12 cellular contexts compared by ENCODE assay signal in genomic region chr12:81079280-81080076, GRCh38. TPM values are rescaled to one million over a fixed set of nuclear protein-coding genes. Genes with fewer than 3 reads are reported as not detected.
DNase-seq lines count a peak whose midpoint lies in the region; ATAC-seq, FAIRE-seq and TF ChIP-seq lines count a peak whose summit lies in the region.
"Had no signal": no experiment of that assay in that cellular context is flagged by ENCODE, and none has a peak within 500 bp of the region (broad histone marks: within the 10 kb centered on the region; RNA-seq: fewer than 3 reads in every experiment).

No MANE protein-coding gene starts in this region.

- TF ChIP-seq POLR2A in H1 (IDR thresholded peaks at IDR 0.05; ENCODE audit: control extremely low read depth in 1 of 2, low read depth in 2 of 2, low read length in 2 of 2) (no peak), thyroid gland (IDR thresholded peaks at IDR 0.05) (no peak)

- no peak overlapping the region for H2BK120ac ChIP-seq in H1 (replicated peaks; ENCODE audit: low read depth, low read length)
- peak overlapping the region; percentile 29 for H2BK120ac ChIP-seq in mesendoderm (ENCODE audit: low read depth, low read length)

- H3K4me1 ChIP-seq in H1 (replicated peaks in 1 of 4; ENCODE audit: control insufficient read depth in 3 of 4, insufficient read depth in 4 of 4, low read length in 3 of 4) = peaks cover 0 to 18% (median 8%) of the 10 kb centered on the region in 4 experiments; a peak in 6 of 7 replicates
- peaks cover 14% of the 10 kb centered on the region for H3K4me1 ChIP-seq in mesendoderm (ENCODE audit: control insufficient read depth, low read depth, low read length)
- H3K4me1 ChIP-seq in thyroid gland = peaks cover 8 to 12% of the 10 kb centered on the region in 2 donors

- WGBS in H1 (ENCODE audit: extremely low coverage in 1 of 2, insufficient coverage in 1 of 2, insufficient read length in 1 of 2, insufficient replicate concordance in 2 of 2, low coverage in 1 of 2, low lambda C conversion rate in 2 of 2, missing lambda C conversion rate in 1 of 2), 2 experiments = 66% methylated on average over 2 of the region's 2 CpGs; no CpG with 5 or more reads in 1 of the 2 experiments
- no CpG with 5 or more reads among the region's 2 CpGs for WGBS in mesendoderm (ENCODE audit: extremely low coverage, insufficient coverage, low lambda C conversion rate)
- WGBS in thyroid gland, 2 donors = 76 to 78% methylated on average over 2 of the region's 2 CpGs

- no peak overlapping the region for H4K91ac ChIP-seq in H1 (replicated peaks; ENCODE audit: insufficient read length, low read length)

- H2AK5ac ChIP-seq in H1 (ENCODE audit: low read depth, low read length) (no peak overlapping the region), mesendoderm (ENCODE audit: low read length) (no peak overlapping the region)

- no peaks in the 10 kb centered on the region for H4K20me1 ChIP-seq in H1 (replicated peaks in 1 of 2; ENCODE audit: control insufficient read depth in 1 of 2, insufficient read depth in 2 of 2, low read length in 2 of 2)

- no peak overlapping the region for H2AFZ ChIP-seq in H1 (ENCODE audit: low read length)

- H3K4me2 ChIP-seq in H1 (ENCODE audit: insufficient read depth in 1 of 2, low read depth in 2 of 2, low read length in 2 of 2) (peak overlapping the region; percentile 90 to 93), mesendoderm (ENCODE audit: low read length) (peak overlapping the region; percentile 18)

- intact Hi-C loops in thyroid gland (cut with DNase I) = no loop called here

- TF ChIP-seq CTCF in H1 (IDR thresholded peaks at IDR 0.05; ENCODE audit: control extremely low read depth in 1 of 3, insufficient read depth in 1 of 3, low read depth in 1 of 3, low read length in 3 of 3) (no peak), thyroid gland (IDR thresholded peaks at IDR 0.05) (no peak)

- no peak overlapping the region for H3K56ac ChIP-seq in H1 (replicated peaks; ENCODE audit: insufficient read length, low read depth, low read length)
- peak overlapping the region; percentile 92 for H3K56ac ChIP-seq in mesendoderm (ENCODE audit: low read length)

- H3K79me1 ChIP-seq in H1 (ENCODE audit: low read depth, low read length) = peaks cover 2% of the 10 kb centered on the region
- peaks cover 3% of the 10 kb centered on the region for H3K79me1 ChIP-seq in mesendoderm (ENCODE audit: low read length)

- DNase-seq in NCI-H1048 (lab: John Stamatoyannopoulos, UW) (peak; percentile 78), H1 (ENCODE audit: low read depth in 1 of 2, low spot score in 2 of 2) (no peak), mesendoderm (no peak), thyroid gland (no peak), GM03348 (ENCODE audit: low spot score) (no peak), SW 1271 (lab: John Stamatoyannopoulos, UW) (no peak), NOMO-1 (lab: John Stamatoyannopoulos, UW; ENCODE audit: unreplicated experiment in 2 of 2) (no peak)
- DNase-seq: activated CD8-positive, alpha-beta memory T cell treated with anti-CD3 and anti-CD28 coated beads for 24 hours; activated naive CD8-positive, alpha-beta T cell treated with anti-CD3 and anti-CD28 coated beads for 36 hours; effector CD8-positive, alpha-beta T cell; NCI-H187 had no signal

- H3K79me2 ChIP-seq in H1 (ENCODE audit: control insufficient read depth in 1 of 2, insufficient read depth in 2 of 2, low read length in 2 of 2) (peaks cover 3 to 40% of the 10 kb centered on the region in 2 experiments; a peak in 3 of 4 replicates), mesendoderm (ENCODE audit: control insufficient read depth, insufficient read depth, low read length) (peaks cover 29% of the 10 kb centered on the region)

- H3K4me3 ChIP-seq in H1 (ENCODE audit: extremely low read depth in 1 of 4, insufficient read depth in 2 of 4, low read depth in 3 of 4, low read length in 4 of 4) (peak overlapping the region; percentile 53 to 94 (median 82); a peak in 5 of 8 replicates), mesendoderm (ENCODE audit: low read length) (peak overlapping the region; percentile 83), thyroid gland (replicated peaks in 1 of 3) (no peak overlapping the region)

- H3K4ac ChIP-seq in H1 (replicated peaks; ENCODE audit: insufficient read length, low read depth, low read length) (no peak overlapping the region), mesendoderm (ENCODE audit: low read depth, low read length) (no peak overlapping the region)

- POLR2A ChIA-PET in H1 (lab: Charles Lee; ENCODE audit: partially characterized antibody) = no interaction called here

- H4K5ac ChIP-seq in H1 (ENCODE audit: insufficient read length, low read depth, low read length) (no peak overlapping the region), mesendoderm (ENCODE audit: low read length) (no peak overlapping the region)

- H3K9me3 ChIP-seq in H1 (ENCODE audit: insufficient read depth in 2 of 2, low read depth in 1 of 2, low read length in 1 of 2) (no peaks in the 10 kb centered on the region), thyroid gland (no peaks in the 10 kb centered on the region)

- no peaks in the 10 kb centered on the region for H3K36me3 ChIP-seq in H1 (ENCODE audit: control insufficient read depth in 2 of 4, insufficient read depth in 4 of 4, low read length in 3 of 4)
- no peaks in the 10 kb centered on the region for H3K36me3 ChIP-seq in mesendoderm (ENCODE audit: control insufficient read depth, insufficient read depth, low read length)
- H3K36me3 ChIP-seq in thyroid gland = no peaks in the 10 kb centered on the region

- no peak for TF ChIP-seq EP300 in H1 (IDR thresholded peaks at IDR 0.05; ENCODE audit: borderline replicate concordance in 1 of 2, low read depth in 2 of 2, low read length in 2 of 2)

- H3K27me3 ChIP-seq in H1 (replicated peaks in 1 of 4; ENCODE audit: control insufficient read depth in 3 of 4, extremely low read depth in 1 of 4, insufficient read depth in 3 of 4, low read length in 3 of 4) = no peaks in the 10 kb centered on the region
- no peaks in the 10 kb centered on the region for H3K27me3 ChIP-seq in mesendoderm (ENCODE audit: insufficient read depth, low read length, poor library complexity)
- H3K27me3 ChIP-seq in thyroid gland = no peaks in the 10 kb centered on the region

- H3K23ac ChIP-seq in H1 (ENCODE audit: insufficient read length) = no peak overlapping the region
- no peak overlapping the region for H3K23ac ChIP-seq in mesendoderm (ENCODE audit: low read length)

- H4K8ac ChIP-seq in H1 (ENCODE audit: extremely low read depth, insufficient read depth, low read length) = no peak overlapping the region
- H4K8ac ChIP-seq in mesendoderm (ENCODE audit: low read depth, low read length) = no peak overlapping the region

- no peak overlapping the region; the same call in 1 of the 2 replicates for H2BK12ac ChIP-seq in H1 (ENCODE audit: low read depth, low read length)

- no peak for TF ChIP-seq RAD21 in H1 (IDR thresholded peaks at IDR 0.05 in 1 of 2, conservative IDR thresholded peaks at IDR 0.05 in 1 of 2; ENCODE audit: low read depth in 2 of 2, low read length in 2 of 2)

- H3K23me2 ChIP-seq in H1 (ENCODE audit: low read depth, low read length) = peaks cover 3% of the 10 kb centered on the region

- no peak overlapping the region for H3K14ac ChIP-seq in H1 (ENCODE audit: insufficient read length)

- no peak overlapping the region for H3K18ac ChIP-seq in H1 (ENCODE audit: extremely low read depth, low read length)
- peak overlapping the region; percentile 61 for H3K18ac ChIP-seq in mesendoderm (ENCODE audit: low read length)

- ATAC-seq in HG02973 (IDR thresholded peaks at IDR 0.05; ENCODE audit: unreplicated experiment) = no peak

- H2BK20ac ChIP-seq in H1 (ENCODE audit: low read length) = no peak overlapping the region

- H3K9ac ChIP-seq in H1 (replicated peaks in 1 of 4; ENCODE audit: extremely low read depth in 1 of 4, low read depth in 3 of 4, low read length in 3 of 4) (peak overlapping the region in 1 of 4 experiments; percentile 10; a peak in 3 of 7 replicates), mesendoderm (ENCODE audit: low read length) (peak overlapping the region; percentile 93)

- no peak for FAIRE-seq in H1 (lab: Jason Lieb, UNC)

- no peak overlapping the region for H3K27ac ChIP-seq in H1 (ENCODE audit: low read depth, low read length)
- peak overlapping the region; percentile 9 for H3K27ac ChIP-seq in mesendoderm (ENCODE audit: low read depth, low read length)
- peak overlapping the region in 2 of 3 donors; percentile 7 to 18 for H3K27ac ChIP-seq in thyroid gland

- H2BK5ac ChIP-seq in H1 (ENCODE audit: low read depth, low read length) (no peak overlapping the region), mesendoderm (ENCODE audit: low read length) (peak overlapping the region; percentile 73)

- CTCF ChIA-PET in H1 (lab: Charles Lee; ENCODE audit: partially characterized antibody) = interaction anchor here (0.6 to 0.8 kb wide), 2 partner anchors 48 to 199 kb away, joined by 3 read pairs; no protein-coding TSS in a partner anchor

- H2BK15ac ChIP-seq in H1 (ENCODE audit: low read length) (no peak overlapping the region), mesendoderm (replicated peaks; ENCODE audit: low read depth) (no peak overlapping the region)

TF ChIP-seq in H1, 55 proteins besides CTCF, POLR2A, EP300 and RAD21 (continues in another document):
- no peak for TF ChIP-seq POU5F1 (IDR thresholded peaks at IDR 0.05; ENCODE audit: low read depth, low read length)
- TF ChIP-seq GTF2F1 (IDR thresholded peaks at IDR 0.05; ENCODE audit: borderline replicate concordance, low read depth, low read length) = no peak
- no peak for TF ChIP-seq SRF (IDR thresholded peaks at IDR 0.05; ENCODE audit: low read depth, low read length)
- no peak for TF ChIP-seq ZNF274 (IDR thresholded peaks at IDR 0.05; ENCODE audit: borderline replicate concordance, extremely low read depth, low read length)
- no peak for TF ChIP-seq KDM4A (IDR thresholded peaks at IDR 0.05; ENCODE audit: low read depth, low read length, severe bottlenecking)
- TF ChIP-seq SAP30 (IDR thresholded peaks at IDR 0.05; ENCODE audit: insufficient read depth, insufficient replicate concordance, low read length) = no peak
- TF ChIP-seq TEAD4 (IDR thresholded peaks at IDR 0.05; ENCODE audit: low read depth, low read length) = no peak
- no peak for TF ChIP-seq NRF1 (IDR thresholded peaks at IDR 0.05; ENCODE audit: low read depth, low read length)

RNA-seq across cellular contexts. Expression of gene ACSS3, which starts 1.6 kb away (rescaled TPM):
- total RNA-seq in H1 (2021; fragmentation: NEBNext Ultra II Directional; extraction: Animal tissue kit (Norgen Biotek cat#: 25700)) = 22.7 and 24.0 TPM in 2 replicates
- polyA plus RNA-seq in H1 (2011; rRNA removed) = 12.9 and 14.4 TPM in 2 replicates
- polyA plus RNA-seq in H1 (2011; cell fraction: cytosol; rRNA removed) = 18.6 TPM
- 14.6 TPM for polyA plus RNA-seq in H1 (2011; cell fraction: nucleus; rRNA removed)
- 13.8 to 23.3 TPM (median 18.0 TPM) in 4 replicates for polyA plus RNA-seq in H1 (2012, experiment 1 of 2)
- 3.1 TPM for polyA plus RNA-seq in H1 (2012, experiment 2 of 2)
- 9.6 TPM for polyA plus RNA-seq in H1 (2013, experiment 1 of 2)
- 9.3 TPM for polyA plus RNA-seq in H1 (2013, experiment 2 of 2)
- 81.6 and 102 TPM in 2 replicates for polyA minus RNA-seq in H1 (2011; rRNA and poly(A)+ RNA removed)
- 26.1 TPM for polyA minus RNA-seq in H1 (2011; cell fraction: cytosol; rRNA and poly(A)+ RNA removed)
- polyA minus RNA-seq in H1 (2011; cell fraction: nucleus; rRNA and poly(A)+ RNA removed) = 113 TPM
- polyA plus RNA-seq in mesendoderm (2013, experiment 1 of 2) = 15.0 TPM
- polyA plus RNA-seq in mesendoderm (2013, experiment 2 of 2) = 14.2 TPM
- 10 to 100 TPM; 32.5 to 63.8 (median 41.0) TPM for total RNA-seq in thyroid gland
- total RNA-seq: activated naive CD8-positive, alpha-beta T cell treated with anti-CD3 and anti-CD28 coated beads for 36 hours had no signal

Comparison
In these comparisons a context has a peak if more than half of its experiments do, and no peak if none do; other contexts are left out.
1. H3K4me3 ChIP-seq: peak in H1 (4 of 4) and mesendoderm (single experiment); none in thyroid gland (0 of 3).